ENCODE assay signal across 26 cellular contexts in the genomic region with DNA sequence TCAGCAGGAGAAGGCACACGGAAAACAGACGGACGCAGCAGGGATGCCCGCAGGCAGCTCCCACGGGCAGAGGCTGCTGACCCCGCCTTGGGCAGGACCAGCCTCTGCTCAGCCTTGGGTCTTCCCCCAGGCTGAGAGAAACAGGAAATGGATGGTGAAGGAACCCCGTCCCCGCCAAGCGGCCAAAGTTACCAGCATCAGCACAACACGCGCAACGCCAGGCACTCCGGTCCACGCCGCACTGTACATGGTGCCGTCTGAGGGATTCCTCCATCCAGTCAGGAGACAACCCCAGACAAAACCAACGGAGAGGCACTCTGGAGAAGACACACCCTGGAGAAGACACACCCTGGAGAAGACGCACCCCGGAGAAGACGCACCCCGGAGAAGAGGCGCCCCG.
"Had no signal": no experiment of that assay in that cellular context is flagged by ENCODE, and none has a peak within 500 bp of the region (broad histone marks: within the 10 kb centered on the region; RNA-seq: fewer than 3 reads in every experiment).

No MANE protein-coding gene starts in this region.

- H3K4me1 Mint-ChIP-seq: endodermal cell had no signal

- DNase-seq: colonic mucosa; effector CD8-positive, alpha-beta T cell; endodermal cell; foreskin fibroblast; gastrocnemius medialis; head of caudate nucleus; occipital lobe; stimulated activated CD4-positive, alpha-beta T cell treated with anti-CD3 and anti-CD28 coated beads, Interleukin-2, amount 100 ng/mL, for 24 hours; stimulated activated CD4-positive, alpha-beta T cell treated with anti-CD3 and anti-CD28 coated beads, Interleukin-4, amount 100 ng/mL, for 24 hours; stimulated activated naive CD4-positive, alpha-beta T cell treated with Interleukin-2 at 50 U/mL for 16 hours; stomach; testis had no signal

- H3K9me3 ChIP-seq: colonic mucosa, gastrocnemius medialis, pancreas, stomach, testis, tibial nerve, upper lobe of left lung had no signal

- H3K4me1 ChIP-seq: neural progenitor cell, pancreas had no signal

- H3K27ac ChIP-seq: colonic mucosa, epithelial cell of prostate, gastrocnemius medialis, neural progenitor cell, pancreas, stomach, testis, tibial nerve, upper lobe of left lung had no signal

- H3K27me3 ChIP-seq: colonic mucosa, gastrocnemius medialis, neural progenitor cell, pancreas, stomach, testis, tibial nerve, upper lobe of left lung had no signal

- ATAC-seq: esophagus mucosa; gastrocnemius medialis; natural killer cell treated with Interleukin-12 subunit alpha and Interleukin-12 subunit beta and Interleukin-15 and Interleukin-18, amount 100 ng/mL, for 72 hours; sciatic nerve; stimulated activated effector memory CD8-positive, alpha-beta T cell treated with anti-CD3 and anti-CD28 coated beads, Interleukin-12 subunit alpha, Interleukin-12 subunit beta, amount 100 ng/mL, for 72 hours had no signal

- H3K36me3 ChIP-seq: colonic mucosa, neural progenitor cell had no signal

- H3K4me3 Mint-ChIP-seq: dendritic cell treated with granulocyte-macrophage colony-stimulating factor and Interleukin-4, amounts not matched to agents 40 ng/mL and 50 ng/mL, for 4 days; endodermal cell; memory B cell; natural killer cell treated with Interleukin-12 subunit alpha and Interleukin-12 subunit beta and Interleukin-15 and Interleukin-18, amount 100 ng/mL, for 72 hours; neural progenitor cell; stimulated activated effector memory CD8-positive, alpha-beta T cell treated with anti-CD3 and anti-CD28 coated beads, Interleukin-12 subunit alpha, Interleukin-12 subunit beta, amount 100 ng/mL, for 72 hours had no signal

- H3K27me3 Mint-ChIP-seq: dendritic cell treated with granulocyte-macrophage colony-stimulating factor and Interleukin-4, amounts not matched to agents 40 ng/mL and 50 ng/mL, for 4 days; memory B cell; natural killer cell treated with Interleukin-12 subunit alpha and Interleukin-12 subunit beta and Interleukin-15 and Interleukin-18, amount 100 ng/mL, for 72 hours; progenitor cell of endocrine pancreas had no signal

- H3K27ac Mint-ChIP-seq: endodermal cell, memory B cell, neural progenitor cell, progenitor cell of endocrine pancreas had no signal

- H3K4me3 ChIP-seq: colonic mucosa, gastrocnemius medialis, lung, neural progenitor cell, pancreas, smooth muscle cell, stomach, testis, tibial nerve, upper lobe of left lung had no signal

- H3K9me3 Mint-ChIP-seq: endodermal cell; stimulated activated effector memory CD8-positive, alpha-beta T cell treated with anti-CD3 and anti-CD28 coated beads, Interleukin-12 subunit alpha, Interleukin-12 subunit beta, amount 100 ng/mL, for 72 hours had no signal

- H3K36me3 Mint-ChIP-seq: natural killer cell treated with Interleukin-12 subunit alpha and Interleukin-12 subunit beta and Interleukin-15 and Interleukin-18, amount 100 ng/mL, for 72 hours had no signal
